In the genomic region with DNA sequence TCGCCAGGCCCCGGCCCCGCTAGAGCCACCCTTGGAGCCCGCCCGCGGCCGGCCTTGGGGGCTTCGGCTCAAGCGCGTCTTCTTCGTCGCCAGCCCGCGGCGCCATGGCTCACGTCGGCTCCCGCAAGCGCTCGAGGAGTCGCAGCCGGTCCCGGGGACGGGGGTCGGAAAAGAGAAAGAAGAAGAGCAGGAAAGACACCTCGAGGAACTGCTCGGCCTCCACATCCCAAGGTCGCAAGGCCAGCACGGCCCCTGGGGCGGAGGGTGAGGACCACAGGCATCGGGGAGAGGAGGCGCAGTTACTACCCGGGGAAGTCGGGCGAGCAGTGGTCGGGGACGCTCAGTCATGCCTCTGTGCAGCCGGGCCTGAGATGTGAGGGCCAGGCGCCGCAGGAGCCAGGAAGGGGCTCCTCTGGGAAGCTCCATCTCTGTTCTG, we compare ENCODE assay signal across 7 cellular contexts. TPM values are rescaled to one million over a fixed set of nuclear protein-coding genes. Genes with fewer than 3 reads are reported as not detected.
DNase-seq lines count a peak whose midpoint lies in the region; ATAC-seq, FAIRE-seq and TF ChIP-seq lines count a peak whose summit lies in the region.

No MANE protein-coding gene starts in this region.

- peak overlapping the region; percentile 67 for H2AK5ac ChIP-seq in trophoblast cell (ENCODE audit: low read length)

- peaks cover 36 to 37% of the 10 kb centered on the region in 2 experiments for H3K36me3 ChIP-seq in trophoblast cell (ENCODE audit: control insufficient read depth in 1 of 2, insufficient read depth in 2 of 2, low read length in 2 of 2)

- no peaks in the 10 kb centered on the region for H3K9me3 ChIP-seq in trophoblast cell (ENCODE audit: insufficient read depth, low read depth, low read length)

- H3K4me3 ChIP-seq in fibroblast of mammary gland (ENCODE audit: control insufficient read depth, low read depth, low read length), result peak overlapping the region; percentile 75
- H3K4me3 ChIP-seq in trophoblast cell (ENCODE audit: low read depth, low read length), result peak overlapping the region; percentile 85

- peak; percentile 35 for FAIRE-seq in GM12891 (lab: Jason Lieb, UNC)

- H4K8ac ChIP-seq in trophoblast cell (ENCODE audit: low read depth, low read length), result peak overlapping the region; percentile 97

- peak overlapping the region; percentile 74 for H2AFZ ChIP-seq in trophoblast cell (ENCODE audit: insufficient read depth, low read length, poor library complexity)

- H4K12ac ChIP-seq in trophoblast cell (ENCODE audit: low read depth, low read length), result peak overlapping the region; percentile 91

- H3K9ac ChIP-seq in trophoblast cell (ENCODE audit: low read length), result peak overlapping the region; percentile 85

- peak overlapping the region; percentile 62 for H2BK120ac ChIP-seq in trophoblast cell (ENCODE audit: insufficient read depth, low read length, poor library complexity)

- H3K4ac ChIP-seq in trophoblast cell (ENCODE audit: low read depth, low read length), result peak overlapping the region; percentile 89

- ATAC-seq in HG02610 (IDR thresholded peaks at IDR 0.05; ENCODE audit: unreplicated experiment), result peak; percentile 8
- ATAC-seq in SK-N-SH treated with all-trans-retinoic acid at 6 μM for 48 hours, result peak; percentile 35

- no peak for DNase-seq in GM12891 (ENCODE audit: insufficient read length, low spot score)
- no peak for DNase-seq in fibroblast of mammary gland (ENCODE audit: low read depth)
- peak in 1 of 2 donors; percentile 34 for DNase-seq in trophoblast cell
- DNase-seq in NCI-H2196 treated with DMSO at 0.1 percent for 48 hours (lab: John Stamatoyannopoulos, UW; ENCODE audit: unreplicated experiment), result no peak
- no peak for DNase-seq in T1000 (lab: John Stamatoyannopoulos, UW)

- no CpG with 5 or more reads among the region's 40 CpGs for WGBS in trophoblast cell (ENCODE audit: extremely low coverage, insufficient coverage, insufficient read length)

- H3K79me1 ChIP-seq in trophoblast cell (ENCODE audit: low read length), result peaks cover 14% of the 10 kb centered on the region

- TF ChIP-seq CTCF in fibroblast of mammary gland (conservative IDR thresholded peaks at IDR 0.05; ENCODE audit: control insufficient read depth, insufficient read depth, low read depth, low read length), result no peak

- H3K27me3 ChIP-seq in trophoblast cell (ENCODE audit: insufficient read depth, low read length), result no peaks in the 10 kb centered on the region

- peak overlapping the region; percentile 91 for H4K91ac ChIP-seq in trophoblast cell (ENCODE audit: low read depth, low read length)

- peak overlapping the region; percentile 84 for H3K18ac ChIP-seq in trophoblast cell (ENCODE audit: low read length)

- peak overlapping the region; percentile 10 for H3K23ac ChIP-seq in trophoblast cell (ENCODE audit: low read length)

- peak overlapping the region; percentile 89 for H3K14ac ChIP-seq in trophoblast cell (ENCODE audit: low read length)

- peak overlapping the region; percentile 87 for H3K4me2 ChIP-seq in trophoblast cell (ENCODE audit: low read length)

- H3K4me1 ChIP-seq in trophoblast cell (ENCODE audit: control insufficient read depth in 1 of 2, insufficient read depth in 2 of 2, low read length in 2 of 2), result peaks cover 18 to 20% of the 10 kb centered on the region in 2 experiments

- no peak for TF ChIP-seq POLR2A in GM12891 (IDR thresholded peaks at IDR 0.05; ENCODE audit: low read depth, low read length)

- H2BK12ac ChIP-seq in trophoblast cell (ENCODE audit: low read length), result no peak overlapping the region

- H2BK5ac ChIP-seq in trophoblast cell (ENCODE audit: low read depth, low read length, poor library complexity), result peak overlapping the region; percentile 39

- H3K27ac ChIP-seq in trophoblast cell (ENCODE audit: low read depth, low read length), result peak overlapping the region; percentile 53

- peaks cover 14% of the 10 kb centered on the region for H3K79me2 ChIP-seq in trophoblast cell (ENCODE audit: control insufficient read depth, insufficient read depth, low read length, poor library complexity)

TF ChIP-seq in GM12891, 5 proteins besides CTCF, POLR2A, EP300 and RAD21:
- no peak for TF ChIP-seq POLR2AphosphoS5 (IDR thresholded peaks at IDR 0.05; ENCODE audit: low read depth, low read length)
- no peak for TF ChIP-seq TAF1 (IDR thresholded peaks at IDR 0.05; ENCODE audit: low read depth, low read length)
- no peak for TF ChIP-seq POU2F2 (IDR thresholded peaks at IDR 0.05; ENCODE audit: low read depth, low read length)

TF ChIP-seq in SK-N-SH treated with all-trans-retinoic acid at 6 μM for 48 hours, 23 proteins besides CTCF, POLR2A, EP300 and RAD21 (continues in another document):
- TF ChIP-seq GLIS3 (CRISPR knock-in tag; IDR thresholded peaks at IDR 0.05) (no peak), ZFP3 (CRISPR knock-in tag; IDR thresholded peaks at IDR 0.05) (no peak), ZNF8 (CRISPR knock-in tag; IDR thresholded peaks at IDR 0.05) (no peak), ISL1 (CRISPR knock-in tag; IDR thresholded peaks at IDR 0.05) (no peak), TOX (CRISPR knock-in tag; IDR thresholded peaks at IDR 0.05; ENCODE audit: borderline replicate concordance) (no peak), ZC3H10 (CRISPR knock-in tag; IDR thresholded peaks at IDR 0.05) (no peak), OSR1 (CRISPR knock-in tag; IDR thresholded peaks at IDR 0.05) (no peak), ARNTL (CRISPR knock-in tag; IDR thresholded peaks at IDR 0.05; ENCODE audit: borderline replicate concordance, low read depth) (no peak), ZFP30 (CRISPR knock-in tag; IDR thresholded peaks at IDR 0.05) (no peak), SNAI2 (CRISPR knock-in tag; IDR thresholded peaks at IDR 0.05) (no peak), ESRRG (CRISPR knock-in tag; IDR thresholded peaks at IDR 0.05) (no peak)
- TF ChIP-seq, protein P1, sequence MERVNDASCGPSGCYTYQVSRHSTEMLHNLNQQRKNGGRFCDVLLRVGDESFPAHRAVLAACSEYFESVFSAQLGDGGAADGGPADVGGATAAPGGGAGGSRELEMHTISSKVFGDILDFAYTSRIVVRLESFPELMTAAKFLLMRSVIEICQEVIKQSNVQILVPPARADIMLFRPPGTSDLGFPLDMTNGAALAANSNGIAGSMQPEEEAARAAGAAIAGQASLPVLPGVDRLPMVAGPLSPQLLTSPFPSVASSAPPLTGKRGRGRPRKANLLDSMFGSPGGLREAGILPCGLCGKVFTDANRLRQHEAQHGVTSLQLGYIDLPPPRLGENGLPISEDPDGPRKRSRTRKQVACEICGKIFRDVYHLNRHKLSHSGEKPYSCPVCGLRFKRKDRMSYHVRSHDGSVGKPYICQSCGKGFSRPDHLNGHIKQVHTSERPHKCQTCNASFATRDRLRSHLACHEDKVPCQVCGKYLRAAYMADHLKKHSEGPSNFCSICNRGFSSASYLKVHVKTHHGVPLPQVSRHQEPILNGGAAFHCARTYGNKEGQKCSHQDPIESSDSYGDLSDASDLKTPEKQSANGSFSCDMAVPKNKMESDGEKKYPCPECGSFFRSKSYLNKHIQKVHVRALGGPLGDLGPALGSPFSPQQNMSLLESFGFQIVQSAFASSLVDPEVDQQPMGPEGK (CRISPR knock-in tag; IDR thresholded peaks at IDR 0.05; ENCODE audit: borderline replicate concordance), result no peak
- TF ChIP-seq, protein P2, sequence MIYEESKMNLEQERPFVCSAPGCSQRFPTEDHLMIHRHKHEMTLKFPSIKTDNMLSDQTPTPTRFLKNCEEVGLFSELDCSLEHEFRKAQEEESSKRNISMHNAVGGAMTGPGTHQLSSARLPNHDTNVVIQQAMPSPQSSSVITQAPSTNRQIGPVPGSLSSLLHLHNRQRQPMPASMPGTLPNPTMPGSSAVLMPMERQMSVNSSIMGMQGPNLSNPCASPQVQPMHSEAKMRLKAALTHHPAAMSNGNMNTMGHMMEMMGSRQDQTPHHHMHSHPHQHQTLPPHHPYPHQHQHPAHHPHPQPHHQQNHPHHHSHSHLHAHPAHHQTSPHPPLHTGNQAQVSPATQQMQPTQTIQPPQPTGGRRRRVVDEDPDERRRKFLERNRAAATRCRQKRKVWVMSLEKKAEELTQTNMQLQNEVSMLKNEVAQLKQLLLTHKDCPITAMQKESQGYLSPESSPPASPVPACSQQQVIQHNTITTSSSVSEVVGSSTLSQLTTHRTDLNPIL (CRISPR knock-in tag; IDR thresholded peaks at IDR 0.05; ENCODE audit: low read depth), result no peak
- TF ChIP-seq, protein P3, sequence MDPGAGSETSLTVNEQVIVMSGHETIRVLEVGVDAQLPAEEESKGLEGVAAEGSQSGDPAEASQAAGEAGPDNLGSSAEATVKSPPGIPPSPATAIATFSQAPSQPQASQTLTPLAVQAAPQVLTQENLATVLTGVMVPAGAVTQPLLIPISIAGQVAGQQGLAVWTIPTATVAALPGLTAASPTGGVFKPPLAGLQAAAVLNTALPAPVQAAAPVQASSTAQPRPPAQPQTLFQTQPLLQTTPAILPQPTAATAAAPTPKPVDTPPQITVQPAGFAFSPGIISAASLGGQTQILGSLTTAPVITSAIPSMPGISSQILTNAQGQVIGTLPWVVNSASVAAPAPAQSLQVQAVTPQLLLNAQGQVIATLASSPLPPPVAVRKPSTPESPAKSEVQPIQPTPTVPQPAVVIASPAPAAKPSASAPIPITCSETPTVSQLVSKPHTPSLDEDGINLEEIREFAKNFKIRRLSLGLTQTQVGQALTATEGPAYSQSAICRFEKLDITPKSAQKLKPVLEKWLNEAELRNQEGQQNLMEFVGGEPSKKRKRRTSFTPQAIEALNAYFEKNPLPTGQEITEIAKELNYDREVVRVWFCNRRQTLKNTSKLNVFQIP (CRISPR knock-in tag; IDR thresholded peaks at IDR 0.05; ENCODE audit: borderline replicate concordance, low read depth), result no peak

RNA-seq across cellular contexts. Expression of a gene that starts 0.6 kb away (rescaled TPM):
- 194 TPM for polyA plus RNA-seq in GM12891 (2012; ENCODE audit: low read depth, missing spikeins)
- polyA plus RNA-seq in trophoblast cell (2013), result 121 and 122 TPM in 2 replicates

RNA-seq across cellular contexts. Expression of a gene that starts 6.0 kb away (rescaled TPM):
- polyA plus RNA-seq in GM12891 (2012; ENCODE audit: low read depth, missing spikeins), result 14.0 TPM
- 5.6 and 6.0 TPM in 2 replicates for polyA plus RNA-seq in trophoblast cell (2013)

RNA-seq across cellular contexts. Expression of a gene that starts 14.8 kb away (rescaled TPM):
- polyA plus RNA-seq in GM12891 (2012; ENCODE audit: low read depth, missing spikeins), result 1.3 TPM
- polyA plus RNA-seq in trophoblast cell (2013), result 2.4 TPM in 2 replicates
